24 cellular contexts compared by ENCODE assay signal in genomic region chr3:25412269-25412668, GRCh38. TPM values are rescaled to one million over a fixed set of nuclear protein-coding genes. Genes with fewer than 3 reads are reported as not detected.
DNase-seq lines count a peak whose midpoint lies in the region; ATAC-seq and TF ChIP-seq lines count a peak whose summit lies in the region.
"Had no signal": no experiment of that assay in that cellular context is flagged by ENCODE, and none has a peak within 500 bp of the region (broad histone marks: within the 10 kb centered on the region; RNA-seq: fewer than 3 reads in every experiment).

No MANE protein-coding gene starts in this region.

- H3K4me3 Mint-ChIP-seq in Caco-2 (ENCODE audit: unreplicated experiment), result no peak overlapping the region
- H3K4me3 Mint-ChIP-seq in CD4-positive, alpha-beta T cell, result no peak overlapping the region

- no peaks in the 10 kb centered on the region for H3K36me3 Mint-ChIP-seq in Caco-2 (ENCODE audit: insufficient read depth, unreplicated experiment)
- H3K36me3 Mint-ChIP-seq in CD4-positive, alpha-beta T cell (ENCODE audit: low read depth), result no peaks in the 10 kb centered on the region

- peak; percentile 69 for ATAC-seq in left lung
- no peak for ATAC-seq in CD4-positive, alpha-beta T cell (ENCODE audit: poor library complexity)
- ATAC-seq: body of pancreas, esophagus mucosa, psoas muscle had no signal

- POLR2A ChIA-PET in Caco-2 (lab: Charles Lee) (no interaction called here), RWPE1 (lab: Yijun Ruan, JAX; ENCODE audit: low non-redundant PET) (no interaction called here)
- POLR2A ChIA-PET in CD4-positive, alpha-beta T cell (lab: Charles Lee), result no interaction called here

- peak overlapping the region; percentile 79 for H3K27ac Mint-ChIP-seq in Caco-2 (ENCODE audit: unreplicated experiment)
- no peak overlapping the region for H3K27ac Mint-ChIP-seq in CD4-positive, alpha-beta T cell

- H3K79me2 ChIP-seq in mammary epithelial cell (ENCODE audit: insufficient read depth, low read length), result no peaks in the 10 kb centered on the region

- intact Hi-C loops in Caco-2 (cut with micrococcal nuclease; ENCODE audit: unreplicated experiment) (loop anchor here (1.0 kb wide), 1 partner anchor 47 kb away; no protein-coding TSS in a partner anchor), mammary epithelial cell (cut with micrococcal nuclease) (no loop called here), left lung (cut with DNase I) (no loop called here)
- intact Hi-C loops in CD4-positive, alpha-beta T cell (cut with DNase I, micrococcal nuclease), result no loop called here

- H3K36me3 ChIP-seq in Caco-2 (ENCODE audit: control insufficient read depth, insufficient read depth, low read length) (no peaks in the 10 kb centered on the region), mammary epithelial cell (ENCODE audit: insufficient read depth, low read length) (no peaks in the 10 kb centered on the region), left lung (no peaks in the 10 kb centered on the region)
- H3K36me3 ChIP-seq: BLaER1 treated with 17β-estradiol and CSF1 and Interleukin-3, amounts not matched to agents 10 nM and 100 nM; colonic mucosa; neutrophil; transverse colon had no signal

- no peak overlapping the region for H3K4me2 ChIP-seq in mammary epithelial cell (ENCODE audit: insufficient read depth, low read depth, low read length)
- H3K4me2 ChIP-seq: BLaER1 treated with 17β-estradiol and CSF1 and Interleukin-3, amounts not matched to agents 10 nM and 100 nM had no signal

- H3K9ac ChIP-seq in mammary epithelial cell (ENCODE audit: insufficient read depth, low read length), result no peak overlapping the region
- H3K9ac ChIP-seq: BLaER1 treated with 17β-estradiol and CSF1 and Interleukin-3, amounts not matched to agents 10 nM and 100 nM had no signal

- TF ChIP-seq CTCF in Caco-2 (IDR thresholded peaks at IDR 0.05; ENCODE audit: insufficient read depth in 1 of 2, low read depth in 1 of 2, low read length in 1 of 2, severe bottlenecking in 1 of 2, unreplicated experiment in 1 of 2) (no peak), LNCaP clone FGC (IDR thresholded peaks at IDR 0.05; ENCODE audit: control insufficient read depth, extremely low read depth, insufficient read depth) (no peak), mammary epithelial cell (conservative IDR thresholded peaks at IDR 0.05 in 1 of 2, IDR thresholded peaks at IDR 0.05 in 1 of 2; ENCODE audit: extremely low read depth in 1 of 2, insufficient read depth in 1 of 2, low read depth in 1 of 2, low read length in 2 of 2) (no peak), left lung (IDR thresholded peaks at IDR 0.05) (no peak), RWPE1 (conservative IDR thresholded peaks at IDR 0.05; ENCODE audit: low read depth) (no peak)
- no peak for TF ChIP-seq CTCF in CD4-positive, alpha-beta T cell (IDR thresholded peaks at IDR 0.05)

- CTCF ChIA-PET in Caco-2 (lab: Charles Lee) (no interaction called here), mammary epithelial cell (lab: Charles Lee; ENCODE audit: low non-redundant PET) (no interaction called here), RWPE1 (lab: Yijun Ruan, JAX) (interaction anchor here (0.7 to 0.8 kb wide), 2 partner anchors 28 to 175 kb away, joined by 3 read pairs; no protein-coding TSS in a partner anchor)
- CTCF ChIA-PET in CD4-positive, alpha-beta T cell (lab: Charles Lee), result no interaction called here

- DNase-seq in Caco-2 (peak in 1 of 2 experiments; percentile 44), LNCaP clone FGC (ENCODE audit: low read depth) (peak; percentile 40), mammary epithelial cell (peak; percentile 3), left lung (no peak), RWPE1 (ENCODE audit: low spot score) (no peak), GM03348 (ENCODE audit: low spot score) (no peak), activated gamma-delta T cell treated with Interleukin-2 at 50 U/mL for 16 hours (no peak)
- no peak for DNase-seq in CD4-positive, alpha-beta T cell
- DNase-seq: activated CD4-positive, alpha-beta T cell treated with anti-CD3 and anti-CD28 coated beads, Interleukin-2, amount 50 U/mL, for 48 hours; activated CD4-positive, CD25-positive, alpha-beta regulatory T cell; body of pancreas; colonic mucosa; effector memory CD4-positive, alpha-beta T cell; kidney glomerular epithelial cell; mesendoderm; NCI-H1436 treated with DMSO at 0.1 percent for 48 hours; NCI-H2107; NCI-H446 treated with DMSO at 0.1 percent for 48 hours; psoas muscle; SW 1271; transverse colon had no signal

- peaks cover 33% of the 10 kb centered on the region for H3K4me1 Mint-ChIP-seq in Caco-2 (ENCODE audit: low read depth, unreplicated experiment)
- no peaks in the 10 kb centered on the region for H3K4me1 Mint-ChIP-seq in CD4-positive, alpha-beta T cell (ENCODE audit: low read depth)

- H3K27me3 Mint-ChIP-seq in Caco-2 (ENCODE audit: insufficient read depth, unreplicated experiment), result no peaks in the 10 kb centered on the region
- H3K27me3 Mint-ChIP-seq in CD4-positive, alpha-beta T cell, result peaks cover 2% of the 10 kb centered on the region

- H4K20me1 ChIP-seq in mammary epithelial cell (ENCODE audit: insufficient read depth, low read length), result no peaks in the 10 kb centered on the region
- H4K20me1 ChIP-seq: BLaER1 treated with 17β-estradiol and CSF1 and Interleukin-3, amounts not matched to agents 10 nM and 100 nM had no signal

- no peak overlapping the region for H2AFZ ChIP-seq in mammary epithelial cell (ENCODE audit: low read depth, low read length)

- in situ Hi-C loops in mammary epithelial cell (cut with MboI; ENCODE audit: low sequenced_read_pairs in 2 of 2), result no loop called here

- H3K4me1 ChIP-seq in Caco-2, result peaks cover 37% of the 10 kb centered on the region
- no peaks in the 10 kb centered on the region for H3K4me1 ChIP-seq in mammary epithelial cell (ENCODE audit: insufficient read depth, low read length)
- no peaks in the 10 kb centered on the region for H3K4me1 ChIP-seq in left lung
- H3K4me1 ChIP-seq: BLaER1 treated with 17β-estradiol and CSF1 and Interleukin-3, amounts not matched to agents 10 nM and 100 nM; body of pancreas; colonic mucosa; psoas muscle had no signal

- H3K27ac ChIP-seq in mammary epithelial cell (ENCODE audit: insufficient read depth, low read depth, low read length) (no peak overlapping the region), left lung (no peak overlapping the region), RWPE1 (no peak overlapping the region)
- H3K27ac ChIP-seq in CD4-positive, alpha-beta T cell (ENCODE audit: low read depth, low read length), result no peak overlapping the region
- H3K27ac ChIP-seq: BLaER1 treated with 17β-estradiol and CSF1 and Interleukin-3, amounts not matched to agents 10 nM and 100 nM; body of pancreas; colonic mucosa; neutrophil; psoas muscle; transverse colon had no signal

- H3K27me3 ChIP-seq in Caco-2 (replicated peaks; ENCODE audit: control insufficient read depth, insufficient read depth, low read length) (no peaks in the 10 kb centered on the region), mammary epithelial cell (ENCODE audit: insufficient read depth, low read length) (no peaks in the 10 kb centered on the region), left lung (no peaks in the 10 kb centered on the region)
- no peaks in the 10 kb centered on the region for H3K27me3 ChIP-seq in CD4-positive, alpha-beta T cell (ENCODE audit: control insufficient read depth, insufficient read depth, low read length)
- H3K27me3 ChIP-seq: BLaER1 treated with 17β-estradiol and CSF1 and Interleukin-3, amounts not matched to agents 10 nM and 100 nM; body of pancreas; colonic mucosa; neutrophil; transverse colon had no signal

- dilution Hi-C loops in mammary epithelial cell (cut with HindIII; ENCODE audit: low sequenced_read_pairs), result no loop called here

- H3K4me3 ChIP-seq in Caco-2 (ENCODE audit: low read depth, low read length) (no peak overlapping the region), LNCaP clone FGC (ENCODE audit: low read depth, low read length) (no peak overlapping the region), mammary epithelial cell (replicated peaks in 1 of 3; ENCODE audit: insufficient read depth in 1 of 3, low read depth in 2 of 3, low read length in 3 of 3) (no peak overlapping the region), left lung (no peak overlapping the region)
- H3K4me3 ChIP-seq: BLaER1 treated with 17β-estradiol and CSF1 and Interleukin-3, amounts not matched to agents 10 nM and 100 nM; body of pancreas; colonic mucosa; psoas muscle; transverse colon had no signal

- BruUV-seq in Caco-2 (replicated peaks; lab: Mats Ljungman, UMichigan) (no TSS peak), mammary epithelial cell (replicated peaks; lab: Mats Ljungman, UMichigan) (no TSS peak)

- H3K9me3 Mint-ChIP-seq in Caco-2 (ENCODE audit: unreplicated experiment), result no peaks in the 10 kb centered on the region
- H3K9me3 Mint-ChIP-seq in CD4-positive, alpha-beta T cell, result peaks cover 4% of the 10 kb centered on the region

- H3K9me3 ChIP-seq in Caco-2 (no peaks in the 10 kb centered on the region), mammary epithelial cell (replicated peaks; ENCODE audit: insufficient read depth, low read length) (no peaks in the 10 kb centered on the region), left lung (no peaks in the 10 kb centered on the region)
- H3K9me3 ChIP-seq in CD4-positive, alpha-beta T cell (ENCODE audit: control insufficient read depth, low read length), result no peaks in the 10 kb centered on the region
- H3K9me3 ChIP-seq: body of pancreas, colonic mucosa, neutrophil, psoas muscle, transverse colon had no signal

RNA-seq across cellular contexts. Expression of gene RARB, which starts 15.8 kb away (rescaled TPM):
- 2.5 and 3.8 TPM in 2 replicates for total RNA-seq in Caco-2 (2022)
- 1 to 10 TPM in 1 of 2 donors, under 1 TPM in 1; 0.59 to 8.2 TPM for total RNA-seq in mammary epithelial cell
- 0.08 TPM for polyA plus RNA-seq in mammary epithelial cell
- polyA minus RNA-seq in mammary epithelial cell, result 9.0 TPM
- 1 to 10 TPM; 4.1 to 8.1 TPM for total RNA-seq in left lung
- not detected for total RNA-seq in CD4-positive, alpha-beta T cell

Comparison
In these comparisons a context has a peak if more than half of its experiments do, and no peak if none do; other contexts are left out.
1. DNase-seq: peak in LNCaP clone FGC (single experiment) and mammary epithelial cell (single experiment); none in left lung (0 of 2), CD4-positive, alpha-beta T cell (0 of 10), RWPE1 (single experiment), GM03348 (single experiment) and activated gamma-delta T cell treated with Interleukin-2 at 50 U/mL for 16 hours (single experiment).